In the genomic region with DNA sequence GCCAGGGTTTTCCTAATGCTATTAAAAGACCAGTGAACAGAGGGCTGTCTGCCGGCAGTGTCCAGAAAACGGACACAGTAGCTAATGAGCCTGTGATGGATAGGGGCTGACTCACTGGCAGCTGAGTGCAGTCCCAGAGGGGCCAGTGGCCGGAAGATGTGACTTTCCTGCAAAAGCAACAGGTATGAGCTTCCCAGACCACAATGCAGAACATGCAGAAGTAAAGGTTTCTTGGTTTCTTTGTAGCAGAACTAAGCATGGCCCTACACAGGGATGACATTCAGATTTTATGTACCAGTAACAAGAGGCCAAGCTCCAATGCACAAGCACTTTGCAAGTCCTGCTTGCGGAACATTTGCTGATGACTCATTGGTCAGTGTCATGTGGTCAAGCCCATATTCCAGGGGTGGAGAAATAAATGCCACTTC, we compare ENCODE assay signal across 11 cellular contexts.
DNase-seq lines count a peak whose midpoint lies in the region; ATAC-seq, FAIRE-seq and TF ChIP-seq lines count a peak whose summit lies in the region.
"Had no signal": no experiment of that assay in that cellular context is flagged by ENCODE, and none has a peak within 500 bp of the region (broad histone marks: within the 10 kb centered on the region; RNA-seq: fewer than 3 reads in every experiment).

No MANE protein-coding gene starts in this region.

- no peak for TF ChIP-seq POLR2A in H54 (IDR thresholded peaks at IDR 0.05; ENCODE audit: low read depth, low read length)

- peak; percentile 88 for DNase-seq in A172 (ENCODE audit: low spot score)
- peak; percentile 50 for DNase-seq in H54 (ENCODE audit: insufficient read length, low spot score)
- peak; percentile 28 for DNase-seq in iPS-NIHi11 (ENCODE audit: low spot score)
- no peak for DNase-seq in mesenteric fat pad (ENCODE audit: low spot score)
- no peak for DNase-seq in stimulated activated CD4-positive, alpha-beta T cell treated with anti-CD3 and anti-CD28 coated beads, Interleukin-4, amount 100 ng/mL, for 1 hour
- DNase-seq: AML-193, immature natural killer cell, NCI-H226 had no signal

- peak; percentile 48 for FAIRE-seq in H54 (lab: Jason Lieb, UNC)

- ATAC-seq in SK-N-SH treated with all-trans-retinoic acid at 6 μM for 48 hours (peak; percentile 87), GM19324 (IDR thresholded peaks at IDR 0.05; ENCODE audit: low FRiP score, unreplicated experiment) (no peak), HG03196 (IDR thresholded peaks at IDR 0.05; ENCODE audit: unreplicated experiment) (no peak)

TF ChIP-seq in SK-N-SH treated with all-trans-retinoic acid at 6 μM for 48 hours, 23 proteins besides CTCF, POLR2A, EP300 and RAD21:
- TF ChIP-seq ISL1 (CRISPR knock-in tag; IDR thresholded peaks at IDR 0.05): peak; percentile 48; the same call in 1 of the 2 replicates
- TF ChIP-seq SNAI2 (CRISPR knock-in tag; IDR thresholded peaks at IDR 0.05): no peak
- TF ChIP-seq, protein P1, sequence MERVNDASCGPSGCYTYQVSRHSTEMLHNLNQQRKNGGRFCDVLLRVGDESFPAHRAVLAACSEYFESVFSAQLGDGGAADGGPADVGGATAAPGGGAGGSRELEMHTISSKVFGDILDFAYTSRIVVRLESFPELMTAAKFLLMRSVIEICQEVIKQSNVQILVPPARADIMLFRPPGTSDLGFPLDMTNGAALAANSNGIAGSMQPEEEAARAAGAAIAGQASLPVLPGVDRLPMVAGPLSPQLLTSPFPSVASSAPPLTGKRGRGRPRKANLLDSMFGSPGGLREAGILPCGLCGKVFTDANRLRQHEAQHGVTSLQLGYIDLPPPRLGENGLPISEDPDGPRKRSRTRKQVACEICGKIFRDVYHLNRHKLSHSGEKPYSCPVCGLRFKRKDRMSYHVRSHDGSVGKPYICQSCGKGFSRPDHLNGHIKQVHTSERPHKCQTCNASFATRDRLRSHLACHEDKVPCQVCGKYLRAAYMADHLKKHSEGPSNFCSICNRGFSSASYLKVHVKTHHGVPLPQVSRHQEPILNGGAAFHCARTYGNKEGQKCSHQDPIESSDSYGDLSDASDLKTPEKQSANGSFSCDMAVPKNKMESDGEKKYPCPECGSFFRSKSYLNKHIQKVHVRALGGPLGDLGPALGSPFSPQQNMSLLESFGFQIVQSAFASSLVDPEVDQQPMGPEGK (CRISPR knock-in tag; IDR thresholded peaks at IDR 0.05; ENCODE audit: borderline replicate concordance): no peak
- no peak for TF ChIP-seq ZNF565 (CRISPR knock-in tag; conservative IDR thresholded peaks at IDR 0.05; ENCODE audit: low read depth)
TF ChIP-seq in SK-N-SH treated with all-trans-retinoic acid at 6 μM for 48 hours: peak in this region for 1.

Comparison
In these comparisons a context has a peak if more than half of its experiments do, and no peak if none do; other contexts are left out.
1. DNase-seq: peak in A172 (single experiment), H54 (single experiment) and iPS-NIHi11 (single experiment); none in mesenteric fat pad (single experiment) and stimulated activated CD4-positive, alpha-beta T cell treated with anti-CD3 and anti-CD28 coated beads, Interleukin-4, amount 100 ng/mL, for 1 hour (single experiment).